23 cellular contexts compared by ENCODE assay signal in the genomic region with DNA sequence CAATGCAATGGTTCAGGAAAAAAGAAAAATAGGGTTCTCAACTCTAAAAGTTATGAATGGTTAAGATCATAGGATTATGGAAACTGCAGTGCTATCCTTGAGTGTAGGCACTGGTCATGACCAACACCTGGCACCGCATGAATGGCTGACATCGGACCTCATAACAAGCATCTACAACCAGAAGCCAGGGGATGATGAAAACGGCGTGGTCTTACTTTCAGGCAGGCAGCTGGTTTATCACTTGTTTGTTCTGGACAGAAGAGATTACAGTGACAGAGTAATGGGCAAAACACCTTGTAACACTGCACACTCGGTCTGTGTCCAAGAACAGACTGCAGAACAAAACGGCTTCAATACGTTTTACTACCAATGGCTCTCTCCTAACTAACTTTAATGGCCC.
"Had no signal": no experiment of that assay in that cellular context is flagged by ENCODE, and none has a peak within 500 bp of the region (broad histone marks: within the 10 kb centered on the region; RNA-seq: fewer than 3 reads in every experiment).

No MANE protein-coding gene starts in this region.

- H3K4me3 ChIP-seq: ascending aorta, left lung, skin epidermis, thyroid gland, upper lobe of left lung, vagina had no signal

- H3K27me3 ChIP-seq: ascending aorta, left lung, thyroid gland, upper lobe of left lung, vagina had no signal

- H3K4me1 ChIP-seq: ascending aorta, thyroid gland had no signal

- DNase-seq: activated B cell treated with CpG ODN at 0.5 μM for 24 hours; activated CD4-positive, alpha-beta T cell treated with anti-CD3 and anti-CD28 coated beads, Interleukin-2, amount 50 U/mL, for 1 hour; activated CD8-positive, alpha-beta T cell treated with anti-CD3 and anti-CD28 coated beads for 36 hours; activated naive CD4-positive, alpha-beta T cell treated with Interleukin-2 at 50 U/mL for 16 hours; activated T-cell treated with anti-CD3 and anti-CD28 coated beads, Interleukin-2, amount 50 U/mL, for 4 hours; cortex of kidney; effector memory CD8-positive, alpha-beta T cell; head of caudate nucleus; left lung; mammary epithelial cell; stimulated activated CD4-positive, alpha-beta T cell treated with anti-CD3 and anti-CD28 coated beads, Interleukin-12 subunit alpha, Interleukin-12 subunit beta, amount 100 ng/mL, for 4 hours; stimulated activated CD4-positive, alpha-beta T cell treated with anti-CD3 and anti-CD28 coated beads, Interleukin-4, amount 100 ng/mL, for 24 hours; T-helper 17 cell; T1000; thyroid gland; upper lobe of left lung had no signal

- ATAC-seq: activated CD8-positive, alpha-beta T cell treated with anti-CD3 and anti-CD28 coated beads for 36 hours; activated T-cell treated with anti-CD3 and anti-CD28 coated beads, Interleukin-2, amount 50 U/mL, for 4 hours; activated T-helper 17 cell treated with anti-CD3 and anti-CD28 coated beads, Interleukin-2, amount 50 U/mL, for 72 hours; effector memory CD8-positive, alpha-beta T cell; left lung; SK-N-SH treated with all-trans-retinoic acid at 6 μM for 48 hours; stimulated activated effector memory CD8-positive, alpha-beta T cell treated with anti-CD3 and anti-CD28 coated beads, Interleukin-12 subunit alpha, Interleukin-12 subunit beta, amount 100 ng/mL, for 72 hours; T-helper 17 cell had no signal

- H3K27ac ChIP-seq: ascending aorta, left lung, parathyroid adenoma, skin epidermis, thyroid gland, upper lobe of left lung, vagina had no signal

- H3K36me3 ChIP-seq: ascending aorta, left lung, thyroid gland, upper lobe of left lung had no signal

- H3K9me3 ChIP-seq: ascending aorta, left lung, thyroid gland, upper lobe of left lung, vagina had no signal
